ENCODE assay signal across 12 cellular contexts in the genomic region with DNA sequence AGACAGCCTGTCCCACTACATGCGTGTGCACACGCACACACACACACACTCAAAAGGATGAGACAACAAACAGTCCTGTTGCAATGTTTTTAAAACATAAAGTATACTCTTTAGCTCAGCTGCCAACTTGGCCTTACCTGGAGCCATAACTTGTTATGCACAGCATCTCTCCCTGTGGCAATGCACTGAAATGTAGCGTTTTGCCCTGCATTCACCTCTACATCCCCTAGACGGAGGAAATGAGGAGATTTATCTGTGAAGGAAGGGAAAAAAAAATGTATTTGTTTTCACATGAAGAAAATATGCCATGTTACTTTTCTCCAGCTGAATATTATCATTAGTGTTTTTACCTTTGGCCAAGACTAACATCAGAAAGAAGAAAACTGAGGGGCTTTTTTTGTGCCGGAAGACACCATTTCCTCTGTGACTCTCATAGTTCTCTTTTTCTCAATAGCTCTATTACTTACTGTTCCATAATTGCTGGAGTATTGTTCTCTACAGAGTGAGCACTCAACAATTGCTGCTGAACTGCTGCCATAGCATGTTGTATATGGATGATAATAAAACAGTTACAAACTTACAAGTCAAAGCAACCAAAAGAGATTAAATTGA.
DNase-seq lines count a peak whose midpoint lies in the region; ATAC-seq, FAIRE-seq and TF ChIP-seq lines count a peak whose summit lies in the region.
"Had no signal": no experiment of that assay in that cellular context is flagged by ENCODE, and none has a peak within 500 bp of the region (broad histone marks: within the 10 kb centered on the region; RNA-seq: fewer than 3 reads in every experiment).

No MANE protein-coding gene starts in this region.

- TF ChIP-seq POLR2A in endothelial cell of umbilical vein (IDR thresholded peaks at IDR 0.05; ENCODE audit: low read depth, low read length), result no peak

- no peak overlapping the region for H3K9ac ChIP-seq in endothelial cell of umbilical vein (replicated peaks; ENCODE audit: extremely low read depth, insufficient read depth, low read length)

- DNase-seq in endothelial cell of umbilical vein (ENCODE audit: low read depth, low spot score) (peak; percentile 60), DMS79 (lab: John Stamatoyannopoulos, UW) (no peak), RCC 7860 (ENCODE audit: low spot score) (no peak), middle frontal gyrus (ENCODE audit: extremely low spot score, low spot score) (no peak)
- no peak for DNase-seq in stimulated activated CD4-positive, alpha-beta T cell treated with anti-CD3 and anti-CD28 coated beads, Interleukin-4, amount 100 ng/mL, for 24 hours
- DNase-seq: DMS 273 treated with DMSO at 0.1 percent for 48 hours; effector CD8-positive, alpha-beta T cell had no signal

- H3K4me2 ChIP-seq in endothelial cell of umbilical vein (ENCODE audit: insufficient read depth, low read length), result peak overlapping the region; percentile 64

- H3K9me1 ChIP-seq in endothelial cell of umbilical vein (replicated peaks; ENCODE audit: control insufficient read depth, extremely low read depth, insufficient read depth, low read length), result no peaks in the 10 kb centered on the region

- no peak overlapping the region for H3K4me3 ChIP-seq in endothelial cell of umbilical vein (replicated peaks in 1 of 3; ENCODE audit: insufficient read depth in 1 of 3, low read depth in 1 of 3, low read length in 3 of 3)

- H2AFZ ChIP-seq in endothelial cell of umbilical vein (ENCODE audit: low read depth, low read length), result no peak overlapping the region

- H4K20me1 ChIP-seq in endothelial cell of umbilical vein (replicated peaks; ENCODE audit: control insufficient read depth, extremely low read depth, insufficient read depth, low read length), result no peaks in the 10 kb centered on the region

- intact Hi-C loops in endothelial cell of umbilical vein (cut with micrococcal nuclease), result loop anchor here (2.0 kb wide), 1 partner anchor 281 kb away; a partner anchor contains a TSS

- H3K27me3 ChIP-seq in endothelial cell of umbilical vein (ENCODE audit: control insufficient read depth in 2 of 2, insufficient read depth in 2 of 2, low read length in 2 of 2), result no peaks in the 10 kb centered on the region
- H3K27me3 ChIP-seq: neutrophil had no signal

- dilution Hi-C loops in endothelial cell of umbilical vein (cut with MboI; ENCODE audit: extremely low pct_ligation_motif_present, low sequenced_read_pairs), result no loop called here

- H3K36me3 ChIP-seq in endothelial cell of umbilical vein (ENCODE audit: control insufficient read depth in 2 of 2, extremely low read depth in 1 of 2, insufficient read depth in 2 of 2, low read length in 2 of 2), result no peaks in the 10 kb centered on the region
- H3K36me3 ChIP-seq: neutrophil had no signal

- BruUV-seq in endothelial cell of umbilical vein (replicated peaks; lab: Mats Ljungman, UMichigan), result no TSS peak

- FAIRE-seq in endothelial cell of umbilical vein (lab: Jason Lieb, UNC) (peak; percentile 21), RCC 7860 (lab: Jason Lieb, UNC) (no peak)
- FAIRE-seq: TTC549 had no signal

- ATAC-seq in GM18511 (IDR thresholded peaks at IDR 0.05; ENCODE audit: unreplicated experiment), result peak; percentile 75
- peak; percentile 55 for ATAC-seq in GM21515 (IDR thresholded peaks at IDR 0.05; ENCODE audit: unreplicated experiment)
- ATAC-seq in HG03342 (IDR thresholded peaks at IDR 0.05; ENCODE audit: unreplicated experiment), result peak; percentile 57

- peaks cover 18% of the 10 kb centered on the region for H3K4me1 ChIP-seq in endothelial cell of umbilical vein (ENCODE audit: control insufficient read depth, extremely low read depth, insufficient read depth, low read length)

- CTCF ChIA-PET in endothelial cell of umbilical vein (lab: Charles Lee), result interaction anchor here (0.9 to 2.0 kb wide), 5 partner anchors 47 to 491 kb away, joined by 3 to 6 read pairs (median 3); no protein-coding TSS in a partner anchor

- H3K79me2 ChIP-seq in endothelial cell of umbilical vein (ENCODE audit: control insufficient read depth, insufficient read depth, low read length), result no peaks in the 10 kb centered on the region

- H3K27ac ChIP-seq in endothelial cell of umbilical vein (ENCODE audit: insufficient read depth, low read depth, low read length), result no peak overlapping the region
- H3K27ac ChIP-seq: neutrophil had no signal

- H3K9me3 ChIP-seq in endothelial cell of umbilical vein (replicated peaks; ENCODE audit: control insufficient read depth, insufficient read depth, low read length), result no peaks in the 10 kb centered on the region
- H3K9me3 ChIP-seq: neutrophil had no signal

- TF ChIP-seq CTCF in endothelial cell of umbilical vein (IDR thresholded peaks at IDR 0.05; ENCODE audit: extremely low read depth in 1 of 2, insufficient read depth in 1 of 2, low read depth in 1 of 2, low read length in 2 of 2), result no peak

- POLR2A ChIA-PET in endothelial cell of umbilical vein (lab: Charles Lee), result no interaction called here

TF ChIP-seq in endothelial cell of umbilical vein, 7 proteins besides CTCF, POLR2A, EP300 and RAD21:
- TF ChIP-seq POLR2AphosphoS5 (IDR thresholded peaks at IDR 0.05; ENCODE audit: insufficient read depth, low read depth, low read length) (no peak), MYC (IDR thresholded peaks at IDR 0.05; ENCODE audit: low read depth, low read length) (no peak), EZH2 (IDR thresholded peaks at IDR 0.05; ENCODE audit: borderline replicate concordance, low read depth, low read length, severe bottlenecking) (no peak), GATA2 (IDR thresholded peaks at IDR 0.05; ENCODE audit: insufficient read depth, insufficient read length, low read depth, low read length) (no peak), FOS (IDR thresholded peaks at IDR 0.05; ENCODE audit: borderline replicate concordance, insufficient read depth, low read length) (no peak), JUN (IDR thresholded peaks at IDR 0.05; ENCODE audit: borderline replicate concordance, insufficient read depth, insufficient read length, low read depth) (no peak)
- TF ChIP-seq, protein P1, sequence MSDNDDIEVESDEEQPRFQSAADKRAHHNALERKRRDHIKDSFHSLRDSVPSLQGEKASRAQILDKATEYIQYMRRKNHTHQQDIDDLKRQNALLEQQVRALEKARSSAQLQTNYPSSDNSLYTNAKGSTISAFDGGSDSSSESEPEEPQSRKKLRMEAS (IDR thresholded peaks at IDR 0.05; ENCODE audit: insufficient read depth, insufficient read length), result no peak
